In genomic region chr16:3859875-3860274, GRCh38 we compare ENCODE assay signal across 16 cellular contexts. TPM values are rescaled to one million over a fixed set of nuclear protein-coding genes. Genes with fewer than 3 reads are reported as not detected.
DNase-seq lines count a peak whose midpoint lies in the region; ATAC-seq, FAIRE-seq and TF ChIP-seq lines count a peak whose summit lies in the region.
"Had no signal": no experiment of that assay in that cellular context is flagged by ENCODE, and none has a peak within 500 bp of the region (broad histone marks: within the 10 kb centered on the region; RNA-seq: fewer than 3 reads in every experiment).

No MANE protein-coding gene starts in this region.

- H3K9me3 Mint-ChIP-seq in IgD-negative memory B cell (no peaks in the 10 kb centered on the region), activated B cell treated with CpG ODN at 0.5 μM for 24 hours (no peaks in the 10 kb centered on the region)
- H3K9me3 Mint-ChIP-seq: CD4-positive, alpha-beta memory T cell had no signal

- no peak overlapping the region for H2BK5ac ChIP-seq in trophoblast cell (ENCODE audit: low read depth, low read length, poor library complexity)

- TF ChIP-seq CTCF in activated B cell treated with CpG ODN at 0.5 μM for 24 hours (IDR thresholded peaks at IDR 0.05) (no peak), kidney (IDR thresholded peaks at IDR 0.05; ENCODE audit: borderline replicate concordance, extremely low read depth, insufficient read depth) (no peak)

- H3K27me3 Mint-ChIP-seq in IgD-negative memory B cell (peaks cover 2% of the 10 kb centered on the region), activated B cell treated with CpG ODN at 0.5 μM for 24 hours (no peaks in the 10 kb centered on the region)
- H3K27me3 Mint-ChIP-seq: CD4-positive, alpha-beta memory T cell had no signal

- H3K9ac ChIP-seq in BLaER1 (no peak overlapping the region), trophoblast cell (ENCODE audit: low read length) (no peak overlapping the region), kidney (ENCODE audit: low read length in 2 of 2) (no peak overlapping the region)

- peak overlapping the region; percentile 75 to 89 (median 84) for H3K27ac Mint-ChIP-seq in IgD-negative memory B cell
- peak overlapping the region; percentile 56 for H3K27ac Mint-ChIP-seq in activated B cell treated with CpG ODN at 0.5 μM for 24 hours

- H3K4me1 ChIP-seq in BLaER1, result peaks cover 98% of the 10 kb centered on the region
- H3K4me1 ChIP-seq in trophoblast cell (ENCODE audit: control insufficient read depth in 1 of 2, insufficient read depth in 2 of 2, low read length in 2 of 2), result peaks cover 21 to 25% of the 10 kb centered on the region in 2 experiments
- H3K4me1 ChIP-seq in kidney (ENCODE audit: control insufficient read depth in 1 of 2, insufficient read depth in 1 of 2, low read depth in 1 of 2, low read length in 2 of 2), result peaks cover 16 to 37% of the 10 kb centered on the region in 2 donors

- peaks cover 65 to 74% (median 70%) of the 10 kb centered on the region in 3 donors for H3K4me1 Mint-ChIP-seq in IgD-negative memory B cell
- peaks cover 95% of the 10 kb centered on the region for H3K4me1 Mint-ChIP-seq in activated B cell treated with CpG ODN at 0.5 μM for 24 hours

- peak overlapping the region; percentile 22 for H3K4ac ChIP-seq in trophoblast cell (ENCODE audit: low read depth, low read length)

- no peak overlapping the region for H3K14ac ChIP-seq in trophoblast cell (ENCODE audit: low read length)

- H4K91ac ChIP-seq in trophoblast cell (ENCODE audit: low read depth, low read length), result no peak overlapping the region

- ATAC-seq in activated B cell treated with CpG ODN at 0.5 μM for 24 hours (ENCODE audit: low read depth) (no peak), HG02759 (IDR thresholded peaks at IDR 0.05; ENCODE audit: unreplicated experiment) (no peak)
- ATAC-seq: A549, Panc1, SK-N-SH treated with all-trans-retinoic acid at 6 μM for 48 hours had no signal

- H3K4me3 ChIP-seq in BLaER1 (no peak overlapping the region), trophoblast cell (ENCODE audit: low read depth, low read length) (no peak overlapping the region), kidney (ENCODE audit: low read length in 2 of 2) (no peak overlapping the region)
- H3K4me3 ChIP-seq: A549 had no signal

- CTCF ChIA-PET in activated B cell treated with CpG ODN at 0.5 μM for 24 hours (lab: Charles Lee), result no interaction called here

- H3K18ac ChIP-seq in trophoblast cell (ENCODE audit: low read length), result no peak overlapping the region

- peaks cover 1% of the 10 kb centered on the region for H3K36me3 Mint-ChIP-seq in IgD-negative memory B cell
- H3K36me3 Mint-ChIP-seq in activated B cell treated with CpG ODN at 0.5 μM for 24 hours (ENCODE audit: low read depth), result peaks cover 7% of the 10 kb centered on the region

- H3K4me2 ChIP-seq in BLaER1 (peak overlapping the region; percentile 27; the same call in 1 of the 2 replicates), trophoblast cell (ENCODE audit: low read length) (no peak overlapping the region)
- H3K4me2 ChIP-seq: A549 had no signal

- H3K36me3 ChIP-seq in BLaER1 (peaks cover 32% of the 10 kb centered on the region), trophoblast cell (ENCODE audit: control insufficient read depth in 1 of 2, insufficient read depth in 2 of 2, low read length in 2 of 2) (no peaks in the 10 kb centered on the region), kidney (ENCODE audit: control insufficient read depth in 1 of 2, insufficient read depth in 2 of 2, low read length in 2 of 2) (no peaks in the 10 kb centered on the region)

- H3K4me3 Mint-ChIP-seq in IgD-negative memory B cell (peak overlapping the region in 2 of 4 donors; percentile 27 to 36), activated B cell treated with CpG ODN at 0.5 μM for 24 hours (no peak overlapping the region)
- H3K4me3 Mint-ChIP-seq: CD4-positive, alpha-beta memory T cell had no signal

- H3K79me1 ChIP-seq in trophoblast cell (ENCODE audit: low read length), result no peaks in the 10 kb centered on the region

- DNase-seq in activated B cell treated with CpG ODN at 0.5 μM for 24 hours (no peak), trophoblast cell (no peak), activated T-cell treated with anti-CD3 and anti-CD28 coated beads for 4 hours (no peak), kidney (no peak)
- DNase-seq: CD4-positive, alpha-beta memory T cell; NCI-H1417 treated with DMSO at 0.1 percent for 48 hours; NCI-H2029 treated with DMSO at 0.1 percent for 48 hours; NCI-H526 treated with DMSO at 0.1 percent for 48 hours; Right ventricle myocardium superior had no signal

- H4K8ac ChIP-seq in trophoblast cell (ENCODE audit: low read depth, low read length), result no peak overlapping the region

- H3K27ac ChIP-seq in BLaER1, result no peak overlapping the region
- H3K27ac ChIP-seq in trophoblast cell (ENCODE audit: low read depth, low read length), result no peak overlapping the region
- no peak overlapping the region for H3K27ac ChIP-seq in kidney (ENCODE audit: low read depth in 2 of 2, low read length in 2 of 2)
- H3K27ac ChIP-seq: A549 had no signal

- H2BK12ac ChIP-seq in trophoblast cell (ENCODE audit: low read length), result no peak overlapping the region

- intact Hi-C loops in activated B cell treated with CpG ODN at 0.5 μM for 24 hours (cut with micrococcal nuclease) (loop anchor here (2.0 to 5.0 kb wide), 3 partner anchors 19 to 73 kb away; no protein-coding TSS in a partner anchor), kidney (cut with DNase I) (no loop called here)

- FAIRE-seq in kidney (lab: Jason Lieb, UNC), result no peak
- FAIRE-seq: A549, H54 had no signal

- H3K9me3 ChIP-seq in BLaER1 (no peaks in the 10 kb centered on the region), trophoblast cell (ENCODE audit: insufficient read depth, low read depth, low read length) (no peaks in the 10 kb centered on the region), kidney (ENCODE audit: control insufficient read depth in 1 of 2, low read length in 2 of 2) (no peaks in the 10 kb centered on the region)
- H3K9me3 ChIP-seq: A549 had no signal

- H3K79me2 ChIP-seq in trophoblast cell (ENCODE audit: control insufficient read depth, insufficient read depth, low read length, poor library complexity), result peaks cover 24% of the 10 kb centered on the region

- H2AFZ ChIP-seq in trophoblast cell (ENCODE audit: insufficient read depth, low read length, poor library complexity), result no peak overlapping the region

- H3K27me3 ChIP-seq in BLaER1 (no peaks in the 10 kb centered on the region), trophoblast cell (ENCODE audit: insufficient read depth, low read length) (no peaks in the 10 kb centered on the region)

- no peak overlapping the region for H2BK120ac ChIP-seq in trophoblast cell (ENCODE audit: insufficient read depth, low read length, poor library complexity)

- H2AK5ac ChIP-seq in trophoblast cell (ENCODE audit: low read length), result no peak overlapping the region

- no peak overlapping the region for H3K23ac ChIP-seq in trophoblast cell (ENCODE audit: low read length)

- no CpG with 5 or more reads among the region's 7 CpGs for WGBS in trophoblast cell (ENCODE audit: extremely low coverage, insufficient coverage, insufficient read length)

- POLR2A ChIA-PET in activated B cell treated with CpG ODN at 0.5 μM for 24 hours (lab: Charles Lee), result interaction anchor here (0.5 to 0.8 kb wide), 2 partner anchors 21 to 94 kb away, joined by 3 read pairs; partner anchors contain the start of gene CREBBP

- peaks cover 100% of the 10 kb centered on the region for H4K20me1 ChIP-seq in BLaER1

- H4K12ac ChIP-seq in trophoblast cell (ENCODE audit: low read depth, low read length), result no peak overlapping the region

RNA-seq across cellular contexts. Expression of gene CREBBP, which starts 20.6 kb away (rescaled TPM):
- polyA plus RNA-seq in IgD-negative memory B cell (18.5 TPM), kidney (ENCODE audit: insufficient read depth, low read depth, low replicate concordance) (5.9 TPM)
- total RNA-seq in activated B cell treated with CpG ODN at 0.5 μM for 24 hours (110 and 131 TPM in 2 replicates), kidney (74.6 TPM)
- 31.9 and 34.3 TPM in 2 replicates for polyA plus RNA-seq in trophoblast cell (2013)
